34 cellular contexts compared by ENCODE assay signal in genomic region chr5:160887780-160888179, GRCh38. TPM values are rescaled to one million over a fixed set of nuclear protein-coding genes. Genes with fewer than 3 reads are reported as not detected.
A peak's percentile ranks its signal among the peaks of the same experiment; 100 is the strongest.
DNase-seq lines count a peak whose midpoint lies in the region; ATAC-seq and TF ChIP-seq lines count a peak whose summit lies in the region.
"Had no signal": no experiment of that assay in that cellular context is flagged by ENCODE, and none has a peak within 500 bp of the region (broad histone marks: within the 10 kb centered on the region; RNA-seq: fewer than 3 reads in every experiment).

No MANE protein-coding gene starts in this region.

- peaks cover 14% of the 10 kb centered on the region for H3K36me3 Mint-ChIP-seq in Caco-2 (ENCODE audit: insufficient read depth, unreplicated experiment)
- H3K36me3 Mint-ChIP-seq: activated naive CD8-positive, alpha-beta T cell treated with anti-CD3 and anti-CD28 coated beads, Interleukin-2, amount 10 ng/mL, durations not matched to agents 7 days and 5 days; CD4-positive, alpha-beta memory T cell had no signal

- peaks cover 2% of the 10 kb centered on the region; the same call in 1 of the 2 replicates for H3K36me3 ChIP-seq in Caco-2 (ENCODE audit: control insufficient read depth, insufficient read depth, low read length)
- H3K36me3 ChIP-seq in mucosa of descending colon (ENCODE audit: low read depth): no peaks in the 10 kb centered on the region
- no peaks in the 10 kb centered on the region for H3K36me3 ChIP-seq in body of pancreas (replicated peaks in 1 of 2; ENCODE audit: insufficient read depth in 1 of 2, low read depth in 2 of 2)
- H3K36me3 ChIP-seq: ascending aorta, pancreas, spleen, WERI-Rb-1 had no signal

- H3K27ac Mint-ChIP-seq in Caco-2 (ENCODE audit: unreplicated experiment): peak overlapping the region; percentile 98
- H3K27ac Mint-ChIP-seq: activated CD4-positive, alpha-beta T cell treated with anti-CD3 and anti-CD28 coated beads, Interleukin-2, amount 10 ng/mL, durations not matched to agents 24 days and 14 days; activated naive CD8-positive, alpha-beta T cell treated with anti-CD3 and anti-CD28 coated beads, Interleukin-2, amount 10 ng/mL, durations not matched to agents 7 days and 5 days; B cell; CD4-positive, alpha-beta memory T cell; stimulated activated naive CD8-positive, alpha-beta T cell treated with anti-CD3 and anti-CD28 coated beads, Interleukin-15, amount 100 ng/mL, for 72 hours had no signal

- no peaks in the 10 kb centered on the region for H3K27me3 Mint-ChIP-seq in Caco-2 (ENCODE audit: insufficient read depth, unreplicated experiment)
- H3K27me3 Mint-ChIP-seq: activated CD4-positive, alpha-beta T cell treated with anti-CD3 and anti-CD28 coated beads, Interleukin-2, amount 10 ng/mL, durations not matched to agents 24 days and 14 days; stimulated activated naive CD8-positive, alpha-beta T cell treated with anti-CD3 and anti-CD28 coated beads, Interleukin-15, amount 100 ng/mL, for 72 hours had no signal

- peaks cover 56% of the 10 kb centered on the region for H3K4me1 Mint-ChIP-seq in Caco-2 (ENCODE audit: low read depth, unreplicated experiment)
- H3K4me1 Mint-ChIP-seq: activated CD4-positive, alpha-beta T cell treated with anti-CD3 and anti-CD28 coated beads, Interleukin-2, amount 10 ng/mL, durations not matched to agents 24 days and 14 days; activated naive CD8-positive, alpha-beta T cell treated with anti-CD3 and anti-CD28 coated beads, Interleukin-2, amount 10 ng/mL, durations not matched to agents 7 days and 5 days; B cell; CD4-positive, alpha-beta memory T cell; stimulated activated naive CD8-positive, alpha-beta T cell treated with anti-CD3 and anti-CD28 coated beads, Interleukin-15, amount 100 ng/mL, for 72 hours had no signal

- intact Hi-C loops in Caco-2 (cut with micrococcal nuclease; ENCODE audit: unreplicated experiment): loop anchor here (1.0 to 10.0 kb wide), 5 partner anchors 10 to 193 kb away; no protein-coding TSS in a partner anchor
- intact Hi-C loops in mucosa of descending colon (cut with DNase I, micrococcal nuclease): no loop called here
- intact Hi-C loops in body of pancreas (cut with DNase I): no loop called here

- ATAC-seq in mucosa of descending colon: peak; percentile 98
- no peak for ATAC-seq in body of pancreas
- no peak for ATAC-seq in HG03378 (IDR thresholded peaks at IDR 0.05; ENCODE audit: unreplicated experiment)
- ATAC-seq: activated T-cell treated with anti-CD3 and anti-CD28 coated beads, Interleukin-2, amount 50 U/mL, for 4 hours; HCT116; left lobe of liver; right cardiac atrium; stimulated activated naive CD8-positive, alpha-beta T cell treated with anti-CD3 and anti-CD28 coated beads, Interleukin-15, amount 100 ng/mL, for 72 hours had no signal

- POLR2A ChIA-PET in Caco-2 (lab: Charles Lee): no interaction called here

- H3K9me3 ChIP-seq in Caco-2 (peaks cover 6% of the 10 kb centered on the region), mucosa of descending colon (no peaks in the 10 kb centered on the region), body of pancreas (no peaks in the 10 kb centered on the region)
- H3K9me3 ChIP-seq: ascending aorta, pancreas, spleen had no signal

- DNase-seq in Caco-2 (peak; percentile 84 to 85), HuH-7 (ENCODE audit: low spot score) (peak; percentile 62), SHP77 (lab: John Stamatoyannopoulos, UW) (peak; percentile 50 to 55), mucosa of descending colon (peak in 1 of 3 donors; percentile 23), body of pancreas (no peak), iPS-NIHi7 (ENCODE audit: extremely low spot score) (no peak), cortex of kidney (lab: John Stamatoyannopoulos, UW) (no peak)
- DNase-seq: activated CD4-positive, alpha-beta T cell treated with anti-CD3 and anti-CD28 coated beads, Interleukin-2, amount 10 ng/mL, durations not matched to agents 24 days and 14 days; activated gamma-delta T cell treated with Interleukin-2 at 50 U/mL for 16 hours; activated naive CD8-positive, alpha-beta T cell treated with anti-CD3 and anti-CD28 coated beads, Interleukin-2, amount 10 ng/mL, durations not matched to agents 7 days and 5 days; activated T-cell treated with anti-CD3 and anti-CD28 coated beads, Interleukin-2, amount 50 U/mL, for 4 hours; CD4-positive, alpha-beta memory T cell; DMS 273 treated with DMSO at 0.1 percent for 48 hours; effector memory CD4-positive, alpha-beta T cell; erythroblast; KBM-7; mesendoderm; NCI-H1092 treated with DMSO at 0.1 percent for 48 hours; NCI-H2029 treated with DMSO at 0.1 percent for 48 hours; pancreas; right cardiac atrium; spleen; stimulated activated CD4-positive, alpha-beta T cell treated with anti-CD3 and anti-CD28 coated beads, Interleukin-2, amount 100 ng/mL, for 48 hours; stimulated activated naive CD8-positive, alpha-beta T cell treated with anti-CD3 and anti-CD28 coated beads, Interleukin-15, amount 100 ng/mL, for 72 hours; WERI-Rb-1 had no signal

- no TSS peak for BruUV-seq in Caco-2 (replicated peaks; lab: Mats Ljungman, UMichigan)

- TF ChIP-seq POLR2A in body of pancreas (IDR thresholded peaks at IDR 0.05): no peak

- CTCF ChIA-PET in Caco-2 (lab: Charles Lee): interaction anchor here (1.0 kb wide), 1 partner anchor 43 kb away, joined by 3 read pairs; no protein-coding TSS in a partner anchor

- H3K27ac ChIP-seq in body of pancreas: no peak overlapping the region
- H3K27ac ChIP-seq: ascending aorta, coronary artery, pancreas, spleen, WERI-Rb-1 had no signal

- H3K4me3 ChIP-seq in Caco-2 (ENCODE audit: low read depth, low read length) (no peak overlapping the region), mucosa of descending colon (no peak overlapping the region), body of pancreas (no peak overlapping the region)
- H3K4me3 ChIP-seq: ascending aorta, coronary artery, pancreas, spleen had no signal

- peak overlapping the region; percentile 40 for H3K4me3 Mint-ChIP-seq in Caco-2 (ENCODE audit: unreplicated experiment)
- H3K4me3 Mint-ChIP-seq: activated CD4-positive, alpha-beta T cell treated with anti-CD3 and anti-CD28 coated beads, Interleukin-2, amount 10 ng/mL, durations not matched to agents 24 days and 14 days; activated naive CD8-positive, alpha-beta T cell treated with anti-CD3 and anti-CD28 coated beads, Interleukin-2, amount 10 ng/mL, durations not matched to agents 7 days and 5 days; activated T-cell treated with anti-CD3 and anti-CD28 coated beads, Interleukin-2, amount 50 U/mL, for 4 hours; B cell; CD4-positive, alpha-beta memory T cell; neural crest cell; stimulated activated naive CD8-positive, alpha-beta T cell treated with anti-CD3 and anti-CD28 coated beads, Interleukin-15, amount 100 ng/mL, for 72 hours had no signal

- peaks cover 8% of the 10 kb centered on the region for H3K9me3 Mint-ChIP-seq in Caco-2 (ENCODE audit: unreplicated experiment)
- H3K9me3 Mint-ChIP-seq: activated CD4-positive, alpha-beta T cell treated with anti-CD3 and anti-CD28 coated beads, Interleukin-2, amount 10 ng/mL, durations not matched to agents 24 days and 14 days; activated T-cell treated with anti-CD3 and anti-CD28 coated beads, Interleukin-2, amount 50 U/mL, for 4 hours; neural crest cell had no signal

- H3K4me1 ChIP-seq in Caco-2: peaks cover 72% of the 10 kb centered on the region
- peaks cover 6% of the 10 kb centered on the region for H3K4me1 ChIP-seq in mucosa of descending colon (ENCODE audit: low read depth)
- H3K4me1 ChIP-seq in body of pancreas: no peaks in the 10 kb centered on the region
- H3K4me1 ChIP-seq: ascending aorta, pancreas, spleen had no signal

- TF ChIP-seq CTCF in Caco-2 (IDR thresholded peaks at IDR 0.05; ENCODE audit: insufficient read depth in 1 of 2, low read depth in 1 of 2, low read length in 1 of 2, severe bottlenecking in 1 of 2, unreplicated experiment in 1 of 2) (no peak), mucosa of descending colon (IDR thresholded peaks at IDR 0.05) (no peak), body of pancreas (IDR thresholded peaks at IDR 0.05) (no peak)

- no peaks in the 10 kb centered on the region for H3K27me3 ChIP-seq in Caco-2 (replicated peaks; ENCODE audit: control insufficient read depth, insufficient read depth, low read length)
- no peaks in the 10 kb centered on the region for H3K27me3 ChIP-seq in body of pancreas
- H3K27me3 ChIP-seq: ascending aorta, pancreas, spleen had no signal

- WGBS in body of pancreas, 2 donors: 55 to 57% methylated on average over 3 of the region's 3 CpGs

RNA-seq across cellular contexts. Expression of gene ATP10B, which starts 35.8 kb away (rescaled TPM):
- total RNA-seq in Caco-2 (2022): 0.43 and 0.63 TPM in 2 replicates
- total RNA-seq in mucosa of descending colon: 100 to 1,000 TPM; 112 to 265 (median 211) TPM
- 1 to 10 TPM; 1.3 to 2.1 TPM for total RNA-seq in body of pancreas
- total RNA-seq: activated CD4-positive, alpha-beta T cell treated with anti-CD3 and anti-CD28 coated beads, Interleukin-2, amount 10 ng/mL, durations not matched to agents 24 days and 14 days; activated naive CD8-positive, alpha-beta T cell treated with anti-CD3 and anti-CD28 coated beads, Interleukin-2, amount 10 ng/mL, durations not matched to agents 7 days and 5 days; B cell; cardiac septum; CD4-positive, alpha-beta memory T cell; MCF 10A; right cardiac atrium; spleen had no signal

Comparison
In these comparisons a context has a peak if more than half of its experiments do, and no peak if none do; other contexts are left out.
1. DNase-seq: peak in Caco-2 (2 of 2), HuH-7 (single experiment) and SHP77 (2 of 2); none in body of pancreas (0 of 4), iPS-NIHi7 (single experiment) and cortex of kidney (single experiment).
2. RNA of gene ATP10B, which starts 35.8 kb away (total RNA-seq): 112 to 265 TPM in mucosa of descending colon; 1.3 to 2.1 TPM in body of pancreas and 0.43 to 0.63 TPM in Caco-2; every median in the first group is over 10 times any median in the second.